In genomic region chr5:124865603-124866354, GRCh38 we compare ENCODE assay signal across 20 cellular contexts.
DNase-seq lines count a peak whose midpoint lies in the region; ATAC-seq and TF ChIP-seq lines count a peak whose summit lies in the region.
"Had no signal": no experiment of that assay in that cellular context is flagged by ENCODE, and none has a peak within 500 bp of the region (broad histone marks: within the 10 kb centered on the region; RNA-seq: fewer than 3 reads in every experiment).

No MANE protein-coding gene starts in this region.

- H3K27me3 Mint-ChIP-seq in brain: peaks cover 6% of the 10 kb centered on the region
- H3K27me3 Mint-ChIP-seq: naive B cell had no signal

- H3K4me3 ChIP-seq in lower lobe of right lung (no peak overlapping the region), transverse colon (no peak overlapping the region)
- H3K4me3 ChIP-seq: esophagus muscularis mucosa, skin epidermis had no signal

- 49 to 62% methylated on average over 4 of the region's 4 CpGs for WGBS in transverse colon (ENCODE audit: low coverage in 1 of 2), 2 donors

- peak overlapping the region in 3 of 5 experiments; percentile 26 to 69 (median 68) for H3K27ac Mint-ChIP-seq in brain
- H3K27ac Mint-ChIP-seq: activated T-helper 1 cell treated with anti-CD3 and anti-CD28 coated beads, Interleukin-12 subunit alpha, Interleukin-12 subunit beta, Interleukin-2, Interleukin-4 antibody, amounts not matched to agents 30 ng/mL and 10 ng/mL and 1 ng/mL, durations not matched to agents 14 hours and 24 hours and 36 hours; dendritic cell treated with granulocyte-macrophage colony-stimulating factor and Interleukin-4, amounts not matched to agents 40 ng/mL and 50 ng/mL, for 4 days had no signal

- no peaks in the 10 kb centered on the region for H3K36me3 ChIP-seq in lower lobe of right lung
- no peaks in the 10 kb centered on the region for H3K36me3 ChIP-seq in transverse colon
- H3K36me3 ChIP-seq: esophagus muscularis mucosa had no signal

- no peaks in the 10 kb centered on the region for H3K36me3 Mint-ChIP-seq in brain
- H3K36me3 Mint-ChIP-seq: naive B cell had no signal

- peak; percentile 14 for DNase-seq in NCI-H510A treated with DMSO at 0.1 percent for 48 hours (lab: John Stamatoyannopoulos, UW)
- DNase-seq in NCI-H510A (lab: John Stamatoyannopoulos, UW): no peak
- no peak for DNase-seq in lower lobe of right lung
- DNase-seq in transverse colon: no peak
- no peak for DNase-seq in NCI-H69 (lab: John Stamatoyannopoulos, UW)
- DNase-seq in activated T-cell treated with anti-CD3 and anti-CD28 coated beads for 4 hours: no peak
- DNase-seq: 8988T; activated CD4-positive, alpha-beta T cell treated with anti-CD3 and anti-CD28 coated beads, Interleukin-2, amount 50 U/mL, for 4 hours; DMS79; hippocampal formation; left cardiac atrium; naive B cell; stimulated activated naive CD4-positive, alpha-beta T cell treated with Interleukin-2 at 50 U/mL for 16 hours had no signal

- peaks cover 50% of the 10 kb centered on the region for H3K4me1 ChIP-seq in lower lobe of right lung
- peaks cover 0 to 16% (median 9%) of the 10 kb centered on the region in 4 donors for H3K4me1 ChIP-seq in transverse colon

- no peaks in the 10 kb centered on the region for H3K9me3 ChIP-seq in lower lobe of right lung
- H3K9me3 ChIP-seq in transverse colon: no peaks in the 10 kb centered on the region
- H3K9me3 ChIP-seq: esophagus muscularis mucosa had no signal

- intact Hi-C loops in lower lobe of right lung (cut with DNase I): no loop called here
- intact Hi-C loops in transverse colon (cut with DNase I; ENCODE audit: low total_unique reads): no loop called here

- no peak for TF ChIP-seq POLR2A in transverse colon (IDR thresholded peaks at IDR 0.05)

- TF ChIP-seq CTCF in brain (conservative IDR thresholded peaks at IDR 0.05) (no peak), lower lobe of right lung (IDR thresholded peaks at IDR 0.05) (no peak), transverse colon (IDR thresholded peaks at IDR 0.05) (no peak)

- peak overlapping the region in 1 of 5 experiments; percentile 18 for H3K4me3 Mint-ChIP-seq in brain
- H3K4me3 Mint-ChIP-seq: activated T-helper 1 cell treated with anti-CD3 and anti-CD28 coated beads, Interleukin-12 subunit alpha, Interleukin-12 subunit beta, Interleukin-2, Interleukin-4 antibody, amounts not matched to agents 30 ng/mL and 10 ng/mL and 1 ng/mL, durations not matched to agents 14 hours and 24 hours and 36 hours; dendritic cell treated with granulocyte-macrophage colony-stimulating factor and Interleukin-4, amounts not matched to agents 40 ng/mL and 50 ng/mL, for 4 days had no signal

- peaks cover 0 to 5% (median 0%) of the 10 kb centered on the region in 5 experiments for H3K9me3 Mint-ChIP-seq in brain
- H3K9me3 Mint-ChIP-seq: activated T-helper 1 cell treated with anti-CD3 and anti-CD28 coated beads, Interleukin-12 subunit alpha, Interleukin-12 subunit beta, Interleukin-2, Interleukin-4 antibody, amounts not matched to agents 30 ng/mL and 10 ng/mL and 1 ng/mL, durations not matched to agents 14 hours and 24 hours and 36 hours; dendritic cell treated with granulocyte-macrophage colony-stimulating factor and Interleukin-4, amounts not matched to agents 40 ng/mL and 50 ng/mL, for 4 days had no signal

- in situ Hi-C loops in transverse colon (cut with MboI; ENCODE audit: low pct_ligation_motif_present in 1 of 4, low pct_unique_long_range_greater_than_20kb in 1 of 4, low sequenced_read_pairs in 3 of 4): no loop called here

- H3K27ac ChIP-seq in lower lobe of right lung (peak overlapping the region; percentile 33), transverse colon (peak overlapping the region in 3 of 4 donors; percentile 1 to 66 (median 36))
- H3K27ac ChIP-seq: esophagus muscularis mucosa had no signal

- peak; percentile 51 to 82 for ATAC-seq in lower lobe of right lung
- ATAC-seq in HG02981 (IDR thresholded peaks at IDR 0.05; ENCODE audit: unreplicated experiment): no peak
- ATAC-seq: SK-N-SH treated with all-trans-retinoic acid at 6 μM for 48 hours had no signal

- H3K4me1 Mint-ChIP-seq in brain: peaks cover 52% of the 10 kb centered on the region

- H3K27me3 ChIP-seq in lower lobe of right lung (ENCODE audit: low read depth) (no peaks in the 10 kb centered on the region), transverse colon (no peaks in the 10 kb centered on the region)
- H3K27me3 ChIP-seq: esophagus muscularis mucosa had no signal

- TF ChIP-seq EP300 in transverse colon (IDR thresholded peaks at IDR 0.05; ENCODE audit: low read depth): no peak
